Comparison of ENCODE assay signal across 8 cellular contexts in the genomic region with DNA sequence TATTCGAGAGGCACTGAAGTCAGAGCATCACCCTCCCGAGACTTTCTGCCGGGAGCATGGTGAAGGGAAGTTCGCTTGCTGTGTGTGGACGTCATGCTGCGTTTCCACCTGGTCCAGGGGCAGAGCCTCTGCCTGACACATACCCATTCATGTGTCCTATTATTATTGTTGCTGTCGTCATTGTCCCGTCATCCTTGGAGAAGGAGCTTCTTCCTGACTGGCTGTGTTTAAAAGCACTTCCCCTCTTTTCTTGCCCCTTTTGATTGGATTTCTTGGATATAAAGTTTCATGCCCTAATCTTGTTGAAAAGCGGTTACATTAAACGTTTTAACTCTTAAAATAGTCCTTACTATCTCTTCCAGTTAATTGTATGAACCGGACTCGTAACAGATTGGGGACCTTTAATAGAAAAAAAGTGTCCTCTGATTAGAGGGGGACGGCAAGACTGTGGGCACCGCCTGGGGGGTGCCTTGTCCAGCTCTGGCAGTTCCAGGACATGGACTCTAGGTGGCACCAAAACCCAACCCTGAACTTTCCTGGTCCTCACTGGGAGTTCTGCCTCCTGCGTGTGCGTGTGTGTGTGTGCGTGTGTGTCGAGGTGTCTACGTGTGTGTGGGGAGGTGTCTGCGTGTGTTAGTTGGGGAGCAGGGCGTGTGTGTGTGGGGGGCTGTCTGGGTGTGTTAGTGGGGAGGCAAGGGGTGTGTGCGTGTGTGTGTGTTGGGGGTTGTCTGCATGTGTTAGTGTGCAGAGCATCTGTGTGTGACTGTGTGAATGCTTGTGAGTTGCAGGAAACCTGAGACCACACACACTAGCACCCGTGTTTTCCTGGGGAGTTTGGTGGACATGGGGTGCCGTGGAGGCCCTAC.
DNase-seq lines count a peak whose midpoint lies in the region; ATAC-seq, FAIRE-seq and TF ChIP-seq lines count a peak whose summit lies in the region.

No MANE protein-coding gene starts in this region.

- H3K9me3 ChIP-seq in endodermal cell (ENCODE audit: control insufficient read depth, low read length) = no peaks in the 10 kb centered on the region

- ATAC-seq in GM19467 (IDR thresholded peaks at IDR 0.05; ENCODE audit: unreplicated experiment) = no peak

- FAIRE-seq in GM12891 (lab: Jason Lieb, UNC) = peak; percentile 92

- no peaks in the 10 kb centered on the region for H3K9me3 Mint-ChIP-seq in activated CD4-positive, alpha-beta memory T cell treated with anti-CD3 and anti-CD28 coated beads, Interleukin-2, amount 10 ng/mL, durations not matched to agents 7 days and 5 days
- no peaks in the 10 kb centered on the region for H3K9me3 Mint-ChIP-seq in endodermal cell

- CTCF ChIA-PET in activated CD4-positive, alpha-beta memory T cell treated with anti-CD3 and anti-CD28 coated beads, Interleukin-2, amount 10 ng/mL, durations not matched to agents 7 days and 5 days (lab: Charles Lee) = interaction anchor here (0.7 to 1.2 kb wide), 8 partner anchors 8 to 751 kb away, joined by 3 to 4 read pairs (median 3); no protein-coding TSS in a partner anchor

- WGBS in endodermal cell (ENCODE audit: insufficient coverage in 1 of 2, insufficient read length in 1 of 2), 2 experiments = 46 to 62% methylated on average over 11 to 22 of the region's 24 CpGs

- POLR2A ChIA-PET in activated CD4-positive, alpha-beta memory T cell treated with anti-CD3 and anti-CD28 coated beads, Interleukin-2, amount 10 ng/mL, durations not matched to agents 7 days and 5 days (lab: Charles Lee) = no interaction called here

- H3K27me3 Mint-ChIP-seq in activated CD4-positive, alpha-beta memory T cell treated with anti-CD3 and anti-CD28 coated beads, Interleukin-2, amount 10 ng/mL, durations not matched to agents 7 days and 5 days = peaks cover 2% of the 10 kb centered on the region
- no peaks in the 10 kb centered on the region for H3K27me3 Mint-ChIP-seq in endodermal cell (ENCODE audit: insufficient read depth)

- H3K4me1 ChIP-seq in endodermal cell (ENCODE audit: control insufficient read depth, insufficient read depth, low read length) = peaks cover 2% of the 10 kb centered on the region

- H3K4me3 ChIP-seq in endodermal cell (ENCODE audit: low read length) = no peak overlapping the region

- TF ChIP-seq POLR2A in GM12891 (IDR thresholded peaks at IDR 0.05; ENCODE audit: low read depth, low read length) = no peak

- H3K4me1 Mint-ChIP-seq in activated CD4-positive, alpha-beta memory T cell treated with anti-CD3 and anti-CD28 coated beads, Interleukin-2, amount 10 ng/mL, durations not matched to agents 7 days and 5 days = no peaks in the 10 kb centered on the region
- H3K4me1 Mint-ChIP-seq in endodermal cell = peaks cover 6% of the 10 kb centered on the region

- TF ChIP-seq CTCF in endodermal cell (conservative IDR thresholded peaks at IDR 0.05) = peak; percentile 82

- H3K36me3 Mint-ChIP-seq in activated CD4-positive, alpha-beta memory T cell treated with anti-CD3 and anti-CD28 coated beads, Interleukin-2, amount 10 ng/mL, durations not matched to agents 7 days and 5 days (ENCODE audit: low read depth) = no peaks in the 10 kb centered on the region
- H3K36me3 Mint-ChIP-seq in endodermal cell (ENCODE audit: low read depth) = no peaks in the 10 kb centered on the region

- H3K27me3 ChIP-seq in endodermal cell (ENCODE audit: control insufficient read depth, insufficient read depth, low read length, poor library complexity, severe bottlenecking) = no peaks in the 10 kb centered on the region

- no peak overlapping the region for H3K27ac Mint-ChIP-seq in activated CD4-positive, alpha-beta memory T cell treated with anti-CD3 and anti-CD28 coated beads, Interleukin-2, amount 10 ng/mL, durations not matched to agents 7 days and 5 days
- H3K27ac Mint-ChIP-seq in endodermal cell = no peak overlapping the region

- no peak overlapping the region for H3K27ac ChIP-seq in endodermal cell (ENCODE audit: low read depth, low read length)

- no peaks in the 10 kb centered on the region for H3K36me3 ChIP-seq in endodermal cell (ENCODE audit: control insufficient read depth, insufficient read depth, low read length)

- peak; percentile 79 for DNase-seq in 8988T
- DNase-seq in GM12891 (ENCODE audit: insufficient read length, low spot score) = no peak
- DNase-seq in NCI-H460 (ENCODE audit: extremely low read depth, low read depth) = peak; percentile 41
- peak; percentile 42 for DNase-seq in activated CD4-positive, alpha-beta memory T cell treated with anti-CD3 and anti-CD28 coated beads, Interleukin-2, amount 10 ng/mL, durations not matched to agents 7 days and 5 days
- peak; percentile 89 for DNase-seq in endodermal cell
- peak; percentile 64 for DNase-seq in mucosa of gallbladder (ENCODE audit: low spot score)
- DNase-seq in stromal cell of bone marrow (ENCODE audit: low read depth) = peak; percentile 45

- no peak overlapping the region for H3K9ac ChIP-seq in endodermal cell (ENCODE audit: extremely low read depth, low read length, poor library complexity, severe bottlenecking)

- H3K4me3 Mint-ChIP-seq in activated CD4-positive, alpha-beta memory T cell treated with anti-CD3 and anti-CD28 coated beads, Interleukin-2, amount 10 ng/mL, durations not matched to agents 7 days and 5 days = no peak overlapping the region
- H3K4me3 Mint-ChIP-seq in endodermal cell = no peak overlapping the region

TF ChIP-seq in GM12891, 5 proteins besides CTCF, POLR2A, EP300 and RAD21:
- TF ChIP-seq SPI1 (IDR thresholded peaks at IDR 0.05; ENCODE audit: low read depth, low read length) (no peak), POU2F2 (IDR thresholded peaks at IDR 0.05; ENCODE audit: low read depth, low read length) (no peak), PAX5 (IDR thresholded peaks at IDR 0.05; ENCODE audit: insufficient read depth, low read length, severe bottlenecking) (no peak), TAF1 (IDR thresholded peaks at IDR 0.05; ENCODE audit: low read depth, low read length) (no peak), POLR2AphosphoS5 (IDR thresholded peaks at IDR 0.05; ENCODE audit: low read depth, low read length) (no peak)
